Comparison of ENCODE assay signal across 24 cellular contexts in genomic region chr11:68892576-68892975, GRCh38.
"Had no signal": no experiment of that assay in that cellular context is flagged by ENCODE, and none has a peak within 500 bp of the region (broad histone marks: within the 10 kb centered on the region; RNA-seq: fewer than 3 reads in every experiment).

No MANE protein-coding gene starts in this region.

- H3K27me3 Mint-ChIP-seq: activated CD4-positive, alpha-beta memory T cell treated with anti-CD3 and anti-CD28 coated beads, Interleukin-2, amount 10 ng/mL, durations not matched to agents 7 days and 5 days; activated T-helper 17 cell treated with anti-CD3 and anti-CD28 coated beads, Interleukin-2, amount 50 U/mL, for 72 hours; brain; central memory CD8-positive, alpha-beta T cell; T-cell had no signal

- H3K9me3 Mint-ChIP-seq: activated CD4-positive, alpha-beta memory T cell treated with anti-CD3 and anti-CD28 coated beads, Interleukin-2, amount 10 ng/mL, durations not matched to agents 7 days and 5 days; activated T-helper 17 cell treated with anti-CD3 and anti-CD28 coated beads, Interleukin-2, amount 50 U/mL, for 72 hours; brain; central memory CD8-positive, alpha-beta T cell; T-cell had no signal

- DNase-seq: activated CD4-positive, alpha-beta memory T cell treated with anti-CD3 and anti-CD28 coated beads, Interleukin-2, amount 10 ng/mL, durations not matched to agents 7 days and 5 days; activated CD4-positive, alpha-beta T cell treated with anti-CD3 and anti-CD28 coated beads, Interleukin-2, amount 50 U/mL, for 1 hour; activated CD4-positive, CD25-positive, alpha-beta regulatory T cell; activated gamma-delta T cell treated with Interleukin-2 at 50 U/mL for 16 hours; activated naive CD4-positive, alpha-beta T cell treated with anti-CD3 and anti-CD28 coated beads, Interleukin-2, amount 50 U/mL, for 16 hours; activated T-cell treated with anti-CD3 and anti-CD28 coated beads for 4 hours; activated T-cell treated with anti-CD3 and anti-CD28 coated beads, Interleukin-2, amount 50 U/mL, for 48 hours; amygdala; Karpas-422; MM.1S; NCI-H1105; NCI-H1436; NCI-H1694 treated with DMSO at 0.1 percent for 48 hours; NCI-H2029 treated with DMSO at 0.1 percent for 48 hours; NCI-H345; NCI-H510A treated with DMSO at 0.1 percent for 48 hours; NK-92 treated with Interleukin-12 subunit alpha and Interleukin-12 subunit beta, amount 100 ng/mL, for 24 hours; SHP77 treated with DMSO at 0.1 percent for 48 hours; T-cell; T-helper 2 cell; T1000 had no signal

- H3K4me1 Mint-ChIP-seq: activated CD4-positive, alpha-beta memory T cell treated with anti-CD3 and anti-CD28 coated beads, Interleukin-2, amount 10 ng/mL, durations not matched to agents 7 days and 5 days; activated T-helper 17 cell treated with anti-CD3 and anti-CD28 coated beads, Interleukin-2, amount 50 U/mL, for 72 hours; central memory CD8-positive, alpha-beta T cell; T-cell had no signal

- H3K4me3 Mint-ChIP-seq: activated CD4-positive, alpha-beta memory T cell treated with anti-CD3 and anti-CD28 coated beads, Interleukin-2, amount 10 ng/mL, durations not matched to agents 7 days and 5 days; activated T-helper 17 cell treated with anti-CD3 and anti-CD28 coated beads, Interleukin-2, amount 50 U/mL, for 72 hours; brain; central memory CD8-positive, alpha-beta T cell; T-cell had no signal

- H3K27ac Mint-ChIP-seq: activated CD4-positive, alpha-beta memory T cell treated with anti-CD3 and anti-CD28 coated beads, Interleukin-2, amount 10 ng/mL, durations not matched to agents 7 days and 5 days; activated T-helper 17 cell treated with anti-CD3 and anti-CD28 coated beads, Interleukin-2, amount 50 U/mL, for 72 hours; brain; T-cell had no signal
